In genomic region chr22:49616356-49617231, GRCh38 we compare ENCODE assay signal across 14 cellular contexts.
"Had no signal": no experiment of that assay in that cellular context is flagged by ENCODE, and none has a peak within 500 bp of the region (broad histone marks: within the 10 kb centered on the region; RNA-seq: fewer than 3 reads in every experiment).

No MANE protein-coding gene starts in this region.

- ATAC-seq: activated CD4-positive, alpha-beta T cell treated with anti-CD3 and anti-CD28 coated beads for 36 hours; left colon; psoas muscle had no signal

- H3K36me3 ChIP-seq: stomach, uterus had no signal

- H3K9me3 ChIP-seq: uterus had no signal

- H3K4me1 ChIP-seq: psoas muscle, stomach, uterus had no signal

- H3K27ac Mint-ChIP-seq: activated CD4-positive, alpha-beta memory T cell treated with anti-CD3 and anti-CD28 coated beads, Interleukin-2, amount 10 ng/mL, durations not matched to agents 7 days and 5 days; activated CD4-positive, alpha-beta T cell treated with anti-CD3 and anti-CD28 coated beads for 36 hours; activated naive CD4-positive, alpha-beta T cell treated with anti-CD3 and anti-CD28 coated beads, Interleukin-2, amount 50 U/mL, for 24 hours; memory B cell; nephron had no signal

- H3K4me3 ChIP-seq: psoas muscle, stomach, uterus had no signal

- H3K27ac ChIP-seq: psoas muscle, stomach, uterus had no signal

- H3K27me3 ChIP-seq: uterus had no signal

- DNase-seq: activated CD4-positive, alpha-beta memory T cell treated with anti-CD3 and anti-CD28 coated beads, Interleukin-2, amount 10 ng/mL, durations not matched to agents 7 days and 5 days; activated CD4-positive, alpha-beta T cell treated with anti-CD3 and anti-CD28 coated beads for 36 hours; activated CD8-positive, alpha-beta memory T cell treated with anti-CD3 and anti-CD28 coated beads, Interleukin-2, amount 50 U/mL, for 48 hours; hippocampal formation; left colon; stimulated activated CD4-positive, alpha-beta T cell treated with anti-CD3 and anti-CD28 coated beads, Interleukin-15, amount 100 ng/mL, for 24 hours; stimulated activated CD4-positive, alpha-beta T cell treated with anti-CD3 and anti-CD28 coated beads, Interleukin-4, amount 100 ng/mL, for 24 hours; stomach; SW 1271; uterus had no signal

- H3K27me3 Mint-ChIP-seq: activated CD4-positive, alpha-beta memory T cell treated with anti-CD3 and anti-CD28 coated beads, Interleukin-2, amount 10 ng/mL, durations not matched to agents 7 days and 5 days; activated CD4-positive, alpha-beta T cell treated with anti-CD3 and anti-CD28 coated beads for 36 hours; activated naive CD4-positive, alpha-beta T cell treated with anti-CD3 and anti-CD28 coated beads, Interleukin-2, amount 50 U/mL, for 24 hours; memory B cell had no signal

- H3K4me1 Mint-ChIP-seq: activated CD4-positive, alpha-beta T cell treated with anti-CD3 and anti-CD28 coated beads for 36 hours; activated naive CD4-positive, alpha-beta T cell treated with anti-CD3 and anti-CD28 coated beads, Interleukin-2, amount 50 U/mL, for 24 hours; nephron had no signal

- H3K4me3 Mint-ChIP-seq: activated CD4-positive, alpha-beta memory T cell treated with anti-CD3 and anti-CD28 coated beads, Interleukin-2, amount 10 ng/mL, durations not matched to agents 7 days and 5 days; activated CD4-positive, alpha-beta T cell treated with anti-CD3 and anti-CD28 coated beads for 36 hours; activated naive CD4-positive, alpha-beta T cell treated with anti-CD3 and anti-CD28 coated beads, Interleukin-2, amount 50 U/mL, for 24 hours; memory B cell; nephron had no signal
